Comparison of ENCODE assay signal across 8 cellular contexts in the genomic region with DNA sequence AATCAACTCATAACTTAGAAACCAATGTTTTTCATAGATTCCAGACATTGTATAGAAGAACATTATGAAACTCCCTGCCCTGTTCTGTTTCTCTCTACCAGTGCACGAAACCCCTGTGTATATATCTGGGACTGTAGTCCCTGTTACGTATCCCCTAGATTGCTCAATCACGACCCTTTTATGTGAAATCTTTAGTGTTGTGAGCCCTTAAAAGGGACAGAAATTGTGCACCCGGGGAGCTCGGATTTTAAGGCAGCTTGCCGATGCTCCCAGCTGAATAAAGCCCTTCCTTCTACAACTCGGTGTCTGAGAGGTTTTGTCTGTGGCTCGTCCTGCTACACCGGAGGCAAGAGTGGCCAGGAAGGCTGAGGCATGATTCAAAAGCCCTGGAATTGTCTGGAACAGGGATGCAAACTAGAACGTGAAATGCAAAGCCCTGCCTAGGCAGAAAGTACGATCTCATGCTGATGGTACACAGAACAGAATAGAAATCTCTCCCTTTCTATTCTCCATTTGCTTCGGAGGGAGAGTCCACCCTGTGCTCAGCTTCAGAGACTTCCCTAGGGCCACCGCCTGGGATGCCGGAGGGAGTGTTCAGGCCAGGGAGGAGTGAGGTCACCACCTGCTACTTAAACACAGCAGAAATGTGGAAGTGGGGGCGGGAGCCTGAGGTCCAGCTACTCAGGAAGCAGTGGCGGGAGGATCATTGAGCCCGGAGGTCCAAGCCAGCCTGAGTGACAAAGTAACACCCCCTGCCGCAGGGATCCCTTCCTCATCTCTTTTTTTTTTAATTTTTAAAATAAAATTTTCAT. TPM values are rescaled to one million over a fixed set of nuclear protein-coding genes. Genes with fewer than 3 reads are reported as not detected.
DNase-seq lines count a peak whose midpoint lies in the region; ATAC-seq and TF ChIP-seq lines count a peak whose summit lies in the region.

No MANE protein-coding gene starts in this region.

- no peak for TF ChIP-seq CTCF in esophagus muscularis mucosa (IDR thresholded peaks at IDR 0.05)
- TF ChIP-seq CTCF in GM20000 (IDR thresholded peaks at IDR 0.05; ENCODE audit: extremely low read depth, missing control alignments) = no peak

- H3K9me3 ChIP-seq in SK-N-MC (ENCODE audit: low read depth, low read length) (0 out of 2 replicates have a peak, but pooled peaks cover 2% of the 10 kb centered on the region), esophagus muscularis mucosa (no peaks in the 10 kb centered on the region)

- peaks cover 10% of the 10 kb centered on the region for H3K36me3 Mint-ChIP-seq in natural killer cell treated with Interleukin-12 subunit alpha and Interleukin-12 subunit beta and Interleukin-15 and Interleukin-18, amount 100 ng/mL, for 72 hours

- intact Hi-C loops in esophagus muscularis mucosa (cut with DNase I) = no loop called here

- H3K27me3 ChIP-seq in esophagus muscularis mucosa = no peaks in the 10 kb centered on the region

- H3K27ac ChIP-seq in SK-N-MC (no peak overlapping the region), esophagus muscularis mucosa (replicated peaks in 1 of 4) (peak overlapping the region; percentile 80 to 86 (median 86))

- H3K27me3 Mint-ChIP-seq in natural killer cell treated with Interleukin-12 subunit alpha and Interleukin-12 subunit beta and Interleukin-15 and Interleukin-18, amount 100 ng/mL, for 72 hours = no peaks in the 10 kb centered on the region

- 59% methylated on average over 18 of the region's 18 CpGs for WGBS in esophagus muscularis mucosa

- H3K4me3 ChIP-seq in SK-N-MC = peak overlapping the region; percentile 92
- H3K4me3 ChIP-seq in esophagus muscularis mucosa = peak overlapping the region; percentile 62 to 74 (median 68)

- DNase-seq in SIG-M5 treated with dmso at 0.1 percent for 504 hours (lab: John Stamatoyannopoulos, UW; ENCODE audit: unreplicated experiment) (peak; percentile 13), SIG-M5 (lab: John Stamatoyannopoulos, UW) (no peak), SK-N-MC (ENCODE audit: low read depth, low spot score) (no peak), esophagus muscularis mucosa (ENCODE audit: extremely low spot score) (no peak), NCI-H2081 (lab: John Stamatoyannopoulos, UW) (no peak), GM20000 (ENCODE audit: low spot score) (no peak), GM19238 (ENCODE audit: insufficient read length, low spot score) (no peak)
- DNase-seq in natural killer cell treated with Interleukin-12 subunit alpha and Interleukin-12 subunit beta and Interleukin-15 and Interleukin-18, amount 100 ng/mL, for 72 hours (ENCODE audit: low spot score) = no peak

- H3K4me1 ChIP-seq in esophagus muscularis mucosa = peaks cover 7 to 20% (median 18%) of the 10 kb centered on the region in 4 donors

- peak overlapping the region; percentile 85 for H3K4me3 Mint-ChIP-seq in natural killer cell treated with Interleukin-12 subunit alpha and Interleukin-12 subunit beta and Interleukin-15 and Interleukin-18, amount 100 ng/mL, for 72 hours

- no peaks in the 10 kb centered on the region for H3K9me3 Mint-ChIP-seq in natural killer cell treated with Interleukin-12 subunit alpha and Interleukin-12 subunit beta and Interleukin-15 and Interleukin-18, amount 100 ng/mL, for 72 hours

- H3K4me1 Mint-ChIP-seq in natural killer cell treated with Interleukin-12 subunit alpha and Interleukin-12 subunit beta and Interleukin-15 and Interleukin-18, amount 100 ng/mL, for 72 hours (ENCODE audit: low read depth in 2 of 2) = peaks cover 23 to 30% of the 10 kb centered on the region in 2 donors

- TF ChIP-seq EP300 in esophagus muscularis mucosa (IDR thresholded peaks at IDR 0.05) = no peak

- H3K9ac ChIP-seq in SK-N-MC (ENCODE audit: insufficient read length) = no peak overlapping the region

- ATAC-seq in natural killer cell treated with Interleukin-12 subunit alpha and Interleukin-12 subunit beta and Interleukin-15 and Interleukin-18, amount 100 ng/mL, for 72 hours = no peak

- H3K36me3 ChIP-seq in SK-N-MC (ENCODE audit: insufficient read depth, low read length) (peaks cover 13% of the 10 kb centered on the region), esophagus muscularis mucosa (peaks cover 4 to 13% (median 11%) of the 10 kb centered on the region in 4 donors)

- no peak for TF ChIP-seq POLR2A in esophagus muscularis mucosa (IDR thresholded peaks at IDR 0.05; ENCODE audit: low read depth)

- H3K27ac Mint-ChIP-seq in natural killer cell treated with Interleukin-12 subunit alpha and Interleukin-12 subunit beta and Interleukin-15 and Interleukin-18, amount 100 ng/mL, for 72 hours = peak overlapping the region; percentile 77 to 89

RNA-seq across cellular contexts. Expression of a gene that starts 0.8 kb away (rescaled TPM):
- 1 to 10 TPM; 2.5 to 3.7 (median 3.1) TPM for total RNA-seq in esophagus muscularis mucosa
- 1 to 10 TPM; 5.3 to 6.5 TPM for total RNA-seq in natural killer cell treated with Interleukin-12 subunit alpha and Interleukin-12 subunit beta and Interleukin-15 and Interleukin-18, amount 100 ng/mL, for 72 hours

RNA-seq across cellular contexts. Expression of a gene that starts 26.6 kb away (rescaled TPM):
- total RNA-seq in esophagus muscularis mucosa = 10 to 100 TPM in 2 of 4 donors, 1 to 10 TPM in 2; 4.2 to 11.6 (median 10.2) TPM
- total RNA-seq in natural killer cell treated with Interleukin-12 subunit alpha and Interleukin-12 subunit beta and Interleukin-15 and Interleukin-18, amount 100 ng/mL, for 72 hours = 10 to 100 TPM; 13.9 to 15.4 TPM

RNA-seq across cellular contexts. Expression of a gene that starts 38.7 kb away (rescaled TPM):
- 10 to 100 TPM in 1 of 4 donors, 1 to 10 TPM in 3; 4.0 to 12.9 (median 6.0) TPM for total RNA-seq in esophagus muscularis mucosa
- 10 to 100 TPM in 1 of 2 donors, 1 to 10 TPM in 1; 8.7 to 11.8 TPM for total RNA-seq in natural killer cell treated with Interleukin-12 subunit alpha and Interleukin-12 subunit beta and Interleukin-15 and Interleukin-18, amount 100 ng/mL, for 72 hours
